In the genomic region with DNA sequence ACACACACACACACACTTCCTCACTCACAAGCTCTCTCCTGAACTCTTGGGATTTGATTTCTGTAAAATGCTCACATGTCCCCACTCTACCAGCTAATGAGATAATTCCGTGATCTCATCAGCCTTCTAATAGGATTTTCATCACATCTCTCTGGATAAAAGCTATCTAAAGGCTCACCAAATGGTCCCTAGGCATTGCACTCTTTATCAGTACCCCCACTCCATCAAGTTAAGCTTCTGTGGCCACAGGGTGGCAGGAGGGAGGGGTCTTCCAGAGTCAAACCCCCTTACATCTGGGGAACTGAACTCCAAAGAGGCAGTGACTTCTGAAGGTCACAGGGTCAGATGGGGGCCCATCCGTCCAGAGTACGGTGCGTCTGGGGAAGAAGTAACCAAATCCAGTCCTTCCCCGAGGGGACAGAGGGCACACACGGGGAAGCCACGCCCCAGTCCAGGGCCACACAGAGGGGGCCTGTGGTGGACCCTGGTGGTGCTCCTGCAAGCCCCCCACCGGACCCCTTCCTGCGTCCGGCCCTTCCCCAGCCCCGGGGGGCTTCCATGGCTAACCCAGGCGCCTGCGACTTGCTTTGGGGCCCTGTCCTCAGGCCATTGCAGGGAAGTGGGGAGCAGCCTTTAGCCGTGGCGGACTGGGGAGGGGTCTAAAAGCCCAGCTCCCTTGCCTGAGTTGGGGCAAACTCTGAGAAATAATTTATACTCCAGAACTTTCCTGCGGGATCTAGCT, we compare ENCODE assay signal across 2 cellular contexts.
TF ChIP-seq lines count a peak whose summit lies in the region.

No MANE protein-coding gene starts in this region.

TF ChIP-seq in A549, 52 proteins besides CTCF, POLR2A, EP300 and RAD21:
- TF ChIP-seq MAFK (IDR thresholded peaks at IDR 0.05; ENCODE audit: partially characterized antibody): no peak

TF ChIP-seq in H1, 55 proteins besides CTCF, POLR2A, EP300 and RAD21:
- TF ChIP-seq KDM1A (IDR thresholded peaks at IDR 0.05; ENCODE audit: borderline replicate concordance, low read length) (no peak), BACH1 (IDR thresholded peaks at IDR 0.05; ENCODE audit: low read length) (no peak), RBBP5 (IDR thresholded peaks at IDR 0.05; ENCODE audit: borderline replicate concordance, low read depth, low read length) (no peak), POLR2AphosphoS5 (IDR thresholded peaks at IDR 0.05; ENCODE audit: low read depth, low read length) (no peak), PHF8 (conservative IDR thresholded peaks at IDR 0.05; ENCODE audit: low read depth, low read length) (no peak)
